ENCODE assay signal across 6 cellular contexts in genomic region chrX:119340606-119341205, GRCh38.
"Had no signal": no experiment of that assay in that cellular context is flagged by ENCODE, and none has a peak within 500 bp of the region (broad histone marks: within the 10 kb centered on the region; RNA-seq: fewer than 3 reads in every experiment).

No MANE protein-coding gene starts in this region.

- H3K36me3 ChIP-seq: HAP-1 had no signal

- H3K27ac ChIP-seq: GM23248, HL-60 had no signal

- H3K4me1 ChIP-seq: HAP-1 had no signal

- H3K4me3 ChIP-seq: GM23248, HAP-1 had no signal

- DNase-seq: GM23248, GOT3, H7, KBM-7 had no signal
